ENCODE assay signal across 11 cellular contexts in the genomic region with DNA sequence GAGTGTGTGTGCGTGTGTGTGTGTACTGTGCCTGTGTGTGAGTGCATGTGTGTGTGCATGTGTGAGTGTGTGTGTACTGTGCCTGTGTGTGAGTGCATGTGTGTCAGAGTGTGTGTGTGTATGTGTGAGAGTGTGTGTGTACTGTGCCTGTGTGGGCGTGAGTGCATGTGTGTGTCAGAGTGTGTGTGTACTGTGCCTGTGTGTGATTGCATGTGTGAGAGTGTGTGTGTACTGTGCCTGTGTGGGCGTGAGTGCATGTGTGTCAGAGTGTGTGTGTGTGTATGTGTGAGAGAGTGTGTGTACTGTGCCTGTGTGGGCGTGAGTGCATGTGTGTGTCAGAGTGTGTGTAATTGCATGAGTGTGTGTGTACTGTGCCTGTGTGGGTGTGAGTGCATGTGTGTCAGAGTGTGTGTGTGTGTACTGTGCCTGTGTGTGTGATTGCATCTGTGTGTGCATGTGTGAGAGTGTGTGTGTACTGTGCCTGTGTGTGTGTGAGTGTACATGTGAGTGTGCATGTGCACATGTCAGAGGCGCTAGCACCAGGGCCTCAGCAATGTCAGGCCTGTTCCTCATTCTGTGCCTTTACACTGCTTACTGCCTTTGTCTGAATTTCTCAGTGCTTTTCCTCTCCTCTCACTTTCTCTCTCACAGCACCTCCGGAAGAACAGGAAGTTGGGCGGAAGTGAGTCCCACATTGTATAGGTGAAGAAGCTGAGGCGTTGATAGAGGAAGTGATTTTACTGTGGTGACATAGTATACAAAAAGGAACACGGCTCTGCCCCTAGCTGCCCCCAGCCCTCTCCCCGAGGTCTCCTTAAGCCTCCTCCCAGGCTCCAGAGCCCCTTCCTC. TPM values are rescaled to one million over a fixed set of nuclear protein-coding genes. Genes with fewer than 3 reads are reported as not detected.
DNase-seq lines count a peak whose midpoint lies in the region; ATAC-seq and TF ChIP-seq lines count a peak whose summit lies in the region.
"Had no signal": no experiment of that assay in that cellular context is flagged by ENCODE, and none has a peak within 500 bp of the region (broad histone marks: within the 10 kb centered on the region; RNA-seq: fewer than 3 reads in every experiment).

No MANE protein-coding gene starts in this region.

- H3K27ac ChIP-seq in HEK293 (ENCODE audit: extremely low read depth, low read depth, low read length): no peak overlapping the region
- H3K27ac ChIP-seq: sigmoid colon had no signal

- DNase-seq in SKM-1 treated with dmso at 0.1 percent for 144 hours (lab: John Stamatoyannopoulos, UW; ENCODE audit: unreplicated experiment): peak; percentile 94
- peak; percentile 14 for DNase-seq in mesenteric fat pad (ENCODE audit: low spot score)
- DNase-seq in NCI-H510A (lab: John Stamatoyannopoulos, UW): no peak
- DNase-seq in GM10248 (ENCODE audit: extremely low spot score): no peak
- no peak for DNase-seq in NCI-H2029 (lab: John Stamatoyannopoulos, UW)
- DNase-seq: effector CD4-positive, alpha-beta T cell; NCI-H1694 treated with DMSO at 0.1 percent for 48 hours; sigmoid colon had no signal

- no peaks in the 10 kb centered on the region for H3K9me3 ChIP-seq in HEK293 (ENCODE audit: control insufficient read depth, insufficient read depth, low read depth, low read length)
- H3K9me3 ChIP-seq: sigmoid colon had no signal

- no peaks in the 10 kb centered on the region for H3K36me3 ChIP-seq in HEK293 (ENCODE audit: control insufficient read depth in 2 of 2, insufficient read depth in 1 of 2, low read length in 2 of 2)
- H3K36me3 ChIP-seq: sigmoid colon had no signal

- POLR2A ChIA-PET in HEK293 (lab: Yijun Ruan, JAX): no interaction called here
- POLR2A ChIA-PET in GM10248 (lab: Yijun Ruan, JAX): no interaction called here

- no peak overlapping the region for H3K4me3 ChIP-seq in HEK293 (ENCODE audit: low read depth, low read length)
- H3K4me3 ChIP-seq: sigmoid colon had no signal

- TF ChIP-seq CTCF in HEK293 (tag by site-specific recombination; IDR thresholded peaks at IDR 0.05) (no peak), GM10248 (IDR thresholded peaks at IDR 0.05; ENCODE audit: control extremely low read depth, extremely low read depth, low read depth, missing control alignments) (no peak)

- H3K4me1 ChIP-seq in HEK293 (ENCODE audit: control insufficient read depth, insufficient read depth, low read length): no peaks in the 10 kb centered on the region
- H3K4me1 ChIP-seq: sigmoid colon had no signal

- CTCF ChIA-PET in HEK293 (lab: Yijun Ruan, JAX) (interaction anchor here (0.6 to 0.7 kb wide), 2 partner anchors 86 to 361 kb away, joined by 3 read pairs; no protein-coding TSS in a partner anchor), GM10248 (lab: Yijun Ruan, JAX) (interaction anchor here (1.0 kb wide), 1 partner anchor 134 kb away, joined by 3 read pairs; no protein-coding TSS in a partner anchor)

- ATAC-seq in GM18511 (IDR thresholded peaks at IDR 0.05; ENCODE audit: unreplicated experiment) (peak; percentile 77), HG02840 (IDR thresholded peaks at IDR 0.05; ENCODE audit: low FRiP score, unreplicated experiment) (no peak)

TF ChIP-seq in HEK293, 187 proteins besides CTCF, POLR2A, EP300 and RAD21:
- TF ChIP-seq, protein P1, sequence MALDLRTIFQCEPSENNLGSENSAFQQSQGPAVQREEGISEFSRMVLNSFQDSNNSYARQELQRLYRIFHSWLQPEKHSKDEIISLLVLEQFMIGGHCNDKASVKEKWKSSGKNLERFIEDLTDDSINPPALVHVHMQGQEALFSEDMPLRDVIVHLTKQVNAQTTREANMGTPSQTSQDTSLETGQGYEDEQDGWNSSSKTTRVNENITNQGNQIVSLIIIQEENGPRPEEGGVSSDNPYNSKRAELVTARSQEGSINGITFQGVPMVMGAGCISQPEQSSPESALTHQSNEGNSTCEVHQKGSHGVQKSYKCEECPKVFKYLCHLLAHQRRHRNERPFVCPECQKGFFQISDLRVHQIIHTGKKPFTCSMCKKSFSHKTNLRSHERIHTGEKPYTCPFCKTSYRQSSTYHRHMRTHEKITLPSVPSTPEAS (tag by site-specific recombination; IDR thresholded peaks at IDR 0.05): peak; percentile 97
- peak; percentile 79 for TF ChIP-seq ZFHX2 (tag by site-specific recombination; conservative IDR thresholded peaks at IDR 0.05)
- TF ChIP-seq EGR2 (tag by site-specific recombination; IDR thresholded peaks at IDR 0.05; ENCODE audit: low read depth): peak; percentile 58
- 0 out of 2 replicates have a peak, but pooled peaks have one; percentile 13 for TF ChIP-seq HOXD13 (CRISPR knock-in tag; IDR thresholded peaks at IDR 0.05; ENCODE audit: borderline replicate concordance)
- TF ChIP-seq, protein P2, sequence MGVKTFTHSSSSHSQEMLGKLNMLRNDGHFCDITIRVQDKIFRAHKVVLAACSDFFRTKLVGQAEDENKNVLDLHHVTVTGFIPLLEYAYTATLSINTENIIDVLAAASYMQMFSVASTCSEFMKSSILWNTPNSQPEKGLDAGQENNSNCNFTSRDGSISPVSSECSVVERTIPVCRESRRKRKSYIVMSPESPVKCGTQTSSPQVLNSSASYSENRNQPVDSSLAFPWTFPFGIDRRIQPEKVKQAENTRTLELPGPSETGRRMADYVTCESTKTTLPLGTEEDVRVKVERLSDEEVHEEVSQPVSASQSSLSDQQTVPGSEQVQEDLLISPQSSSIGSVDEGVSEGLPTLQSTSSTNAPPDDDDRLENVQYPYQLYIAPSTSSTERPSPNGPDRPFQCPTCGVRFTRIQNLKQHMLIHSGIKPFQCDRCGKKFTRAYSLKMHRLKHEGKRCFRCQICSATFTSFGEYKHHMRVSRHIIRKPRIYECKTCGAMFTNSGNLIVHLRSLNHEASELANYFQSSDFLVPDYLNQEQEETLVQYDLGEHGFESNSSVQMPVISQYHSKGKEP (tag by site-specific recombination; IDR thresholded peaks at IDR 0.05): no peak
- TF ChIP-seq ZNF37A (tag by site-specific recombination; IDR thresholded peaks at IDR 0.05): no peak
- no peak for TF ChIP-seq ZNF324 (tag by site-specific recombination; IDR thresholded peaks at IDR 0.05)

RNA-seq across cellular contexts. Expression of a gene that starts 4.9 kb away (rescaled TPM):
- total RNA-seq in mesenteric fat pad: 1.0 TPM
- total RNA-seq: sigmoid colon had no signal

Comparison
In these comparisons a context has a peak if more than half of its experiments do, and no peak if none do; other contexts are left out.
1. DNase-seq: peak in SKM-1 treated with dmso at 0.1 percent for 144 hours (single experiment) and mesenteric fat pad (single experiment); none in NCI-H510A (single experiment), GM10248 (single experiment) and NCI-H2029 (single experiment).